Comparison of ENCODE assay signal across 14 cellular contexts in the genomic region with DNA sequence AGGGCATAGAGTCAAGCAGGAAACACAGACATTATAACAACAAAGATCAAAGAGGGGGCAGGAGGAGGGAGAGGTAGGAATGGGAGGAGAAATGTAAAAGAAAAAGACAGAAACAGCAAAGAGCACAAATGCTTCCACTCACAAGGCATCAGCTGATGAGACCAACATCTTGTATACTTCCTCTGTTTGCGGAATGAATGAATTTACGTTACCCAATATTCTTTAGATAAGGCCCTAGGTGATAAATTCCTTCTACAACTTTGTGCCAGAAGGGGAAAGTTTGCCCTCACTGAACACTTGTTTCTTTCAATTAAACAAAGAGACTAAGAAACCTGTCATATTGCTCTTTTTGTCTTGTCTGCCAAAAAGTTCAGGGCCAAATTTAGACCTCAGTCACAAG.
"Had no signal": no experiment of that assay in that cellular context is flagged by ENCODE, and none has a peak within 500 bp of the region (broad histone marks: within the 10 kb centered on the region; RNA-seq: fewer than 3 reads in every experiment).

No MANE protein-coding gene starts in this region.

- H3K9me3 Mint-ChIP-seq: activated naive CD4-positive, alpha-beta T cell treated with anti-CD3 and anti-CD28 coated beads, Interleukin-2, amount 10 ng/mL, durations not matched to agents 7 days and 5 days; activated T-helper 17 cell treated with anti-CD3 and anti-CD28 coated beads, Interleukin-2, amount 50 U/mL, for 72 hours; dendritic cell treated with granulocyte-macrophage colony-stimulating factor and Interleukin-4, amounts not matched to agents 40 ng/mL and 50 ng/mL, for 4 days; effector memory CD8-positive, alpha-beta T cell; memory B cell; stimulated activated effector memory CD8-positive, alpha-beta T cell treated with anti-CD3 and anti-CD28 coated beads, Interleukin-12 subunit alpha, Interleukin-12 subunit beta, amount 100 ng/mL, for 72 hours; T-helper 1 cell treated with Interleukin-12 subunit alpha and Interleukin-12 subunit beta and Interleukin-4 antibody, amounts not matched to agents 30 μg/mL and 1 μg/mL, for 36 hours had no signal

- H3K36me3 ChIP-seq: thyroid gland, vagina had no signal

- H3K4me1 ChIP-seq: parathyroid adenoma, vagina had no signal

- H3K27ac ChIP-seq: epithelial cell of prostate, parathyroid adenoma, thyroid gland, vagina had no signal

- H3K4me1 Mint-ChIP-seq: activated naive CD4-positive, alpha-beta T cell treated with anti-CD3 and anti-CD28 coated beads, Interleukin-2, amount 10 ng/mL, durations not matched to agents 7 days and 5 days; activated T-helper 17 cell treated with anti-CD3 and anti-CD28 coated beads, Interleukin-2, amount 50 U/mL, for 72 hours; memory B cell; stimulated activated effector memory CD8-positive, alpha-beta T cell treated with anti-CD3 and anti-CD28 coated beads, Interleukin-12 subunit alpha, Interleukin-12 subunit beta, amount 100 ng/mL, for 72 hours had no signal

- DNase-seq: activated CD4-positive, alpha-beta T cell treated with anti-CD3 and anti-CD28 coated beads for 48 hours; activated CD8-positive, alpha-beta memory T cell treated with anti-CD3 and anti-CD28 coated beads for 24 hours; activated naive CD4-positive, alpha-beta T cell treated with anti-CD3 and anti-CD28 coated beads, Interleukin-2, amount 10 ng/mL, durations not matched to agents 7 days and 5 days; effector memory CD8-positive, alpha-beta T cell; thyroid gland had no signal

- H3K27ac Mint-ChIP-seq: activated naive CD4-positive, alpha-beta T cell treated with anti-CD3 and anti-CD28 coated beads, Interleukin-2, amount 10 ng/mL, durations not matched to agents 7 days and 5 days; activated T-helper 17 cell treated with anti-CD3 and anti-CD28 coated beads, Interleukin-2, amount 50 U/mL, for 72 hours; dendritic cell treated with granulocyte-macrophage colony-stimulating factor and Interleukin-4, amounts not matched to agents 40 ng/mL and 50 ng/mL, for 4 days; effector memory CD8-positive, alpha-beta T cell; memory B cell; stimulated activated effector memory CD8-positive, alpha-beta T cell treated with anti-CD3 and anti-CD28 coated beads, Interleukin-12 subunit alpha, Interleukin-12 subunit beta, amount 100 ng/mL, for 72 hours; T-helper 1 cell treated with Interleukin-12 subunit alpha and Interleukin-12 subunit beta and Interleukin-4 antibody, amounts not matched to agents 30 μg/mL and 1 μg/mL, for 36 hours had no signal

- H3K36me3 Mint-ChIP-seq: activated naive CD4-positive, alpha-beta T cell treated with anti-CD3 and anti-CD28 coated beads, Interleukin-2, amount 10 ng/mL, durations not matched to agents 7 days and 5 days; memory B cell; stimulated activated effector memory CD8-positive, alpha-beta T cell treated with anti-CD3 and anti-CD28 coated beads, Interleukin-12 subunit alpha, Interleukin-12 subunit beta, amount 100 ng/mL, for 72 hours had no signal

- H3K4me3 Mint-ChIP-seq: activated naive CD4-positive, alpha-beta T cell treated with anti-CD3 and anti-CD28 coated beads, Interleukin-2, amount 10 ng/mL, durations not matched to agents 7 days and 5 days; activated T-helper 17 cell treated with anti-CD3 and anti-CD28 coated beads, Interleukin-2, amount 50 U/mL, for 72 hours; dendritic cell treated with granulocyte-macrophage colony-stimulating factor and Interleukin-4, amounts not matched to agents 40 ng/mL and 50 ng/mL, for 4 days; effector memory CD8-positive, alpha-beta T cell; memory B cell; stimulated activated effector memory CD8-positive, alpha-beta T cell treated with anti-CD3 and anti-CD28 coated beads, Interleukin-12 subunit alpha, Interleukin-12 subunit beta, amount 100 ng/mL, for 72 hours; T-helper 1 cell treated with Interleukin-12 subunit alpha and Interleukin-12 subunit beta and Interleukin-4 antibody, amounts not matched to agents 30 μg/mL and 1 μg/mL, for 36 hours had no signal

- H3K4me3 ChIP-seq: smooth muscle cell, thyroid gland, vagina had no signal

- H3K9me3 ChIP-seq: thyroid gland, vagina had no signal

- H3K27me3 ChIP-seq: thyroid gland, vagina had no signal

- H2AFZ ChIP-seq: parathyroid adenoma had no signal

- H3K9ac ChIP-seq: parathyroid adenoma had no signal

- H3K4me2 ChIP-seq: smooth muscle cell had no signal
